In genomic region chr3:134312072-134312872, GRCh38 we compare ENCODE assay signal across 9 cellular contexts.
A peak's percentile ranks its signal among the peaks of the same experiment; 100 is the strongest.
DNase-seq lines count a peak whose midpoint lies in the region; ATAC-seq and TF ChIP-seq lines count a peak whose summit lies in the region.
"Had no signal": no experiment of that assay in that cellular context is flagged by ENCODE, and none has a peak within 500 bp of the region (broad histone marks: within the 10 kb centered on the region; RNA-seq: fewer than 3 reads in every experiment).

No MANE protein-coding gene starts in this region.

- no peak overlapping the region for H3K4me3 Mint-ChIP-seq in activated CD4-positive, alpha-beta T cell treated with anti-CD3 and anti-CD28 coated beads for 36 hours
- no peak overlapping the region for H3K4me3 Mint-ChIP-seq in activated CD4-positive, alpha-beta T cell treated with anti-CD3 and anti-CD28 coated beads, Interleukin-2, amount 10 ng/mL, durations not matched to agents 24 days and 14 days
- H3K4me3 Mint-ChIP-seq in activated naive CD8-positive, alpha-beta T cell treated with anti-CD3 and anti-CD28 coated beads, Interleukin-2, amount 50 U/mL, for 24 hours, result no peak overlapping the region

- H3K27ac ChIP-seq in stomach smooth muscle (ENCODE audit: low read length), result peak overlapping the region; percentile 86

- H3K4me1 Mint-ChIP-seq in activated CD4-positive, alpha-beta T cell treated with anti-CD3 and anti-CD28 coated beads for 36 hours, result peaks cover 4% of the 10 kb centered on the region
- H3K4me1 Mint-ChIP-seq in activated CD4-positive, alpha-beta T cell treated with anti-CD3 and anti-CD28 coated beads, Interleukin-2, amount 10 ng/mL, durations not matched to agents 24 days and 14 days, result peaks cover 2% of the 10 kb centered on the region
- peaks cover 3% of the 10 kb centered on the region for H3K4me1 Mint-ChIP-seq in activated naive CD8-positive, alpha-beta T cell treated with anti-CD3 and anti-CD28 coated beads, Interleukin-2, amount 50 U/mL, for 24 hours

- H3K36me3 ChIP-seq in stomach smooth muscle (ENCODE audit: control insufficient read depth in 2 of 2, insufficient read depth in 2 of 2, low read length in 2 of 2), result no peaks in the 10 kb centered on the region

- DNase-seq in activated CD4-positive, alpha-beta T cell treated with anti-CD3 and anti-CD28 coated beads for 36 hours, result peak; percentile 16
- DNase-seq in activated CD4-positive, alpha-beta T cell treated with anti-CD3 and anti-CD28 coated beads, Interleukin-2, amount 10 ng/mL, durations not matched to agents 24 days and 14 days, result no peak
- no peak for DNase-seq in activated naive CD8-positive, alpha-beta T cell treated with anti-CD3 and anti-CD28 coated beads, Interleukin-2, amount 50 U/mL, for 24 hours
- peak; percentile 81 for DNase-seq in islet precursor cell
- no peak for DNase-seq in stimulated activated CD8-positive, alpha-beta memory T cell treated with anti-CD3 and anti-CD28 coated beads, Interleukin-4, amount 100 ng/mL, for 48 hours
- DNase-seq in foreskin fibroblast, result no peak
- DNase-seq in T-helper 9 cell, result no peak
- DNase-seq: NCI-H1105 had no signal

- TF ChIP-seq CTCF in foreskin fibroblast (IDR thresholded peaks at IDR 0.05; ENCODE audit: low read depth, low read length), result no peak

- peak overlapping the region in 1 of 2 donors; percentile 24 for H3K9ac ChIP-seq in stomach smooth muscle (ENCODE audit: low read length in 2 of 2)

- POLR2A ChIA-PET in activated CD4-positive, alpha-beta T cell treated with anti-CD3 and anti-CD28 coated beads for 36 hours (lab: Charles Lee), result no interaction called here

- H3K4me3 ChIP-seq in stomach smooth muscle (ENCODE audit: low read length in 2 of 2) (no peak overlapping the region), foreskin fibroblast (ENCODE audit: low read depth in 1 of 2, low read length in 2 of 2) (no peak overlapping the region)

- peaks cover 31% of the 10 kb centered on the region for H3K27me3 Mint-ChIP-seq in activated CD4-positive, alpha-beta T cell treated with anti-CD3 and anti-CD28 coated beads for 36 hours
- peaks cover 53% of the 10 kb centered on the region for H3K27me3 Mint-ChIP-seq in activated CD4-positive, alpha-beta T cell treated with anti-CD3 and anti-CD28 coated beads, Interleukin-2, amount 10 ng/mL, durations not matched to agents 24 days and 14 days
- H3K27me3 Mint-ChIP-seq in activated naive CD8-positive, alpha-beta T cell treated with anti-CD3 and anti-CD28 coated beads, Interleukin-2, amount 50 U/mL, for 24 hours, result peaks cover 41% of the 10 kb centered on the region

- H3K27me3 ChIP-seq in stomach smooth muscle (ENCODE audit: control insufficient read depth in 1 of 2, insufficient read depth in 2 of 2, low read length in 2 of 2), result no peaks in the 10 kb centered on the region

- intact Hi-C loops in activated CD4-positive, alpha-beta T cell treated with anti-CD3 and anti-CD28 coated beads for 36 hours (cut with DNase I, micrococcal nuclease), result no loop called here
- intact Hi-C loops in activated CD4-positive, alpha-beta T cell treated with anti-CD3 and anti-CD28 coated beads, Interleukin-2, amount 10 ng/mL, durations not matched to agents 24 days and 14 days (cut with micrococcal nuclease), result no loop called here

- no peaks in the 10 kb centered on the region for H3K9me3 ChIP-seq in stomach smooth muscle (ENCODE audit: control insufficient read depth in 2 of 2, low read length in 2 of 2)

- CTCF ChIA-PET in activated CD4-positive, alpha-beta T cell treated with anti-CD3 and anti-CD28 coated beads for 36 hours (lab: Charles Lee), result interaction anchor here (1.2 to 1.4 kb wide), 2 partner anchors 9 to 18 kb away, joined by 3 to 4 read pairs; no protein-coding TSS in a partner anchor

- no peak overlapping the region for H3K27ac Mint-ChIP-seq in activated CD4-positive, alpha-beta T cell treated with anti-CD3 and anti-CD28 coated beads for 36 hours
- H3K27ac Mint-ChIP-seq in activated CD4-positive, alpha-beta T cell treated with anti-CD3 and anti-CD28 coated beads, Interleukin-2, amount 10 ng/mL, durations not matched to agents 24 days and 14 days, result no peak overlapping the region
- no peak overlapping the region for H3K27ac Mint-ChIP-seq in activated naive CD8-positive, alpha-beta T cell treated with anti-CD3 and anti-CD28 coated beads, Interleukin-2, amount 50 U/mL, for 24 hours

- H3K9me3 Mint-ChIP-seq in activated CD4-positive, alpha-beta T cell treated with anti-CD3 and anti-CD28 coated beads for 36 hours (ENCODE audit: low read depth), result no peaks in the 10 kb centered on the region
- no peaks in the 10 kb centered on the region for H3K9me3 Mint-ChIP-seq in activated CD4-positive, alpha-beta T cell treated with anti-CD3 and anti-CD28 coated beads, Interleukin-2, amount 10 ng/mL, durations not matched to agents 24 days and 14 days
- no peaks in the 10 kb centered on the region for H3K9me3 Mint-ChIP-seq in activated naive CD8-positive, alpha-beta T cell treated with anti-CD3 and anti-CD28 coated beads, Interleukin-2, amount 50 U/mL, for 24 hours

- no peaks in the 10 kb centered on the region for H3K36me3 Mint-ChIP-seq in activated CD4-positive, alpha-beta T cell treated with anti-CD3 and anti-CD28 coated beads for 36 hours (ENCODE audit: low read depth)
- H3K36me3 Mint-ChIP-seq in activated CD4-positive, alpha-beta T cell treated with anti-CD3 and anti-CD28 coated beads, Interleukin-2, amount 10 ng/mL, durations not matched to agents 24 days and 14 days (ENCODE audit: low read depth), result no peaks in the 10 kb centered on the region
- no peaks in the 10 kb centered on the region for H3K36me3 Mint-ChIP-seq in activated naive CD8-positive, alpha-beta T cell treated with anti-CD3 and anti-CD28 coated beads, Interleukin-2, amount 50 U/mL, for 24 hours (ENCODE audit: low read depth)

- peak; percentile 27 for ATAC-seq in activated CD4-positive, alpha-beta T cell treated with anti-CD3 and anti-CD28 coated beads for 36 hours
- peak; percentile 44 for ATAC-seq in activated naive CD8-positive, alpha-beta T cell treated with anti-CD3 and anti-CD28 coated beads, Interleukin-2, amount 50 U/mL, for 24 hours

- H3K4me1 ChIP-seq in stomach smooth muscle (ENCODE audit: control insufficient read depth, insufficient read depth, low read length), result peaks cover 52% of the 10 kb centered on the region

Comparison
In these comparisons a context has a peak if more than half of its experiments do, and no peak if none do; other contexts are left out.
1. DNase-seq: peak in activated CD4-positive, alpha-beta T cell treated with anti-CD3 and anti-CD28 coated beads for 36 hours (single experiment) and islet precursor cell (single experiment); none in activated CD4-positive, alpha-beta T cell treated with anti-CD3 and anti-CD28 coated beads, Interleukin-2, amount 10 ng/mL, durations not matched to agents 24 days and 14 days (single experiment), activated naive CD8-positive, alpha-beta T cell treated with anti-CD3 and anti-CD28 coated beads, Interleukin-2, amount 50 U/mL, for 24 hours (single experiment), stimulated activated CD8-positive, alpha-beta memory T cell treated with anti-CD3 and anti-CD28 coated beads, Interleukin-4, amount 100 ng/mL, for 48 hours (single experiment), foreskin fibroblast (0 of 2) and T-helper 9 cell (single experiment).